ENCODE assay signal across 8 cellular contexts in the genomic region with DNA sequence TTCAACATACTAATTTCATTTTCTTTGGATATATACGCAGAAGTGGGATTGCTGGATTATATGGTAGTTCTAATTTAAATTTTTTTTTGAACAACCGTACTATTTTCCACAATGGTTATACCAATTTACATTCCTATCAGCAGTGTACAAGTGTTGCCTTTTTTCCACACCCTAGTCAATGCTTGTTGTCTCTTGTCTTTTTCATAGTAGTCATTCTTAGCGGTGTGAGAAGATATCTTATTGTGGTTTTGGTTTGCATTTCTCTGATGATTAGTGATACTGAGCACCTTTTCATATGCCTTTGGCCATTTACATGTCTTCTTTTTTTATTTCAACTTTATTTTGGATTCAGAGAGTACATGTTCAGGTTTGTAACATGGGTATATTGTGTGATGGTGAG.
"Had no signal": no experiment of that assay in that cellular context is flagged by ENCODE, and none has a peak within 500 bp of the region (broad histone marks: within the 10 kb centered on the region; RNA-seq: fewer than 3 reads in every experiment).

No MANE protein-coding gene starts in this region.

- DNase-seq: IMR-90, KBM-7, KG1 had no signal

- H3K4me1 Mint-ChIP-seq: IgD-negative memory B cell had no signal

- H3K4me3 Mint-ChIP-seq: IgD-negative memory B cell had no signal

- H3K4me3 ChIP-seq: K562 had no signal

- FAIRE-seq: HepG2, HTR-8/SVneo, K562 had no signal

- H3K27ac Mint-ChIP-seq: IgD-negative memory B cell had no signal

- ATAC-seq: HepG2, K562 had no signal

- H3K27ac ChIP-seq: HL-60 had no signal

- H3K9me3 Mint-ChIP-seq: IgD-negative memory B cell had no signal

- H3K27me3 Mint-ChIP-seq: IgD-negative memory B cell had no signal
